Comparison of ENCODE assay signal across 1 cellular context in the genomic region with DNA sequence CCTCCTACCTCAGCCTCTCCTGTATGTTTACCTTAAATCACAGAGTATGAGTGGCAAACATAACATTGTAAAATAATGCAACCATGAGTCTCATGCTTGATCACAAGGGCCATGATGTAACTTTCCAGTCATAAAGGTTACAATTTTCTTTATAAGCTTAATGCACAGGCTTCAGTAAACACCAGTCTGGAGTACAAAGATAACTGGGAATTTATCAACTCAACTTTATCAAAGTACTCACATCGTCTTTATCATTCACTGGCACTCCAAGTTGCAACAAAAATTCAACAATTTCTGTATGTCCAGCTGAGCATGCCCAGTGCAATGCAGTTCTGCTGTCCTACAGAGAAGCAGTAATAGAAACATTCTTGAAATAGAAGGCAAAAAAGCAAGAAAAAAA.
TF ChIP-seq lines count a peak whose summit lies in the region.

No MANE protein-coding gene starts in this region.

TF ChIP-seq in K562, 482 proteins besides CTCF, POLR2A, EP300 and RAD21 (continued from another document):
- peak; percentile 50 for TF ChIP-seq SMAD1 (IDR thresholded peaks at IDR 0.05; ENCODE audit: low read depth, low read length, partially characterized antibody)
- TF ChIP-seq, protein P1, sequence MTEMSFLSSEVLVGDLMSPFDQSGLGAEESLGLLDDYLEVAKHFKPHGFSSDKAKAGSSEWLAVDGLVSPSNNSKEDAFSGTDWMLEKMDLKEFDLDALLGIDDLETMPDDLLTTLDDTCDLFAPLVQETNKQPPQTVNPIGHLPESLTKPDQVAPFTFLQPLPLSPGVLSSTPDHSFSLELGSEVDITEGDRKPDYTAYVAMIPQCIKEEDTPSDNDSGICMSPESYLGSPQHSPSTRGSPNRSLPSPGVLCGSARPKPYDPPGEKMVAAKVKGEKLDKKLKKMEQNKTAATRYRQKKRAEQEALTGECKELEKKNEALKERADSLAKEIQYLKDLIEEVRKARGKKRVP (CRISPR knock-in tag; IDR thresholded peaks at IDR 0.05) = peak; percentile 81
- TF ChIP-seq TAF15 (IDR thresholded peaks at IDR 0.05; ENCODE audit: low read depth, low read length) = no peak
- TF ChIP-seq TCF3 (CRISPR knock-in tag; IDR thresholded peaks at IDR 0.05) = peak; percentile 88
- peak; percentile 60; the same call in 1 of the 2 replicates for TF ChIP-seq JUND (IDR thresholded peaks at IDR 0.05; ENCODE audit: borderline replicate concordance, low read depth, low read length)
- TF ChIP-seq JUND (tag; IDR thresholded peaks at IDR 0.05; ENCODE audit: borderline replicate concordance, low read depth, low read length) = no peak; the same call in 2 of the 3 replicates
- TF ChIP-seq MTA1 (IDR thresholded peaks at IDR 0.05; ENCODE audit: borderline replicate concordance) = no peak
- TF ChIP-seq FOS (IDR thresholded peaks at IDR 0.05; ENCODE audit: extremely low read depth, insufficient read length) = no peak
- TF ChIP-seq PYGO2 (tag; IDR thresholded peaks at IDR 0.05) = peak; percentile 16; the same call in 1 of the 2 replicates
- no peak for TF ChIP-seq DDX20 (tag; IDR thresholded peaks at IDR 0.05; ENCODE audit: low read depth)
- peak; percentile 76 for TF ChIP-seq SMARCE1 (IDR thresholded peaks at IDR 0.05)
- TF ChIP-seq ZNF445 (CRISPR knock-in tag; IDR thresholded peaks at IDR 0.05; ENCODE audit: low read depth) = no peak
- peak; percentile 91 for TF ChIP-seq SMARCA4 (IDR thresholded peaks at IDR 0.05)
- peak; percentile 81 for TF ChIP-seq FOXJ2 (tag; IDR thresholded peaks at IDR 0.05)
- no peak for TF ChIP-seq ETV6 (IDR thresholded peaks at IDR 0.05; ENCODE audit: borderline replicate concordance in 1 of 2, low read depth in 2 of 2, low read length in 1 of 2)
- TF ChIP-seq ETV6 (CRISPR knock-in tag; IDR thresholded peaks at IDR 0.05; ENCODE audit: borderline replicate concordance) = no peak
- TF ChIP-seq ARID4B (CRISPR knock-in tag; IDR thresholded peaks at IDR 0.05) = no peak
- 0 out of 2 replicates have a peak, but pooled peaks have one; percentile 46 for TF ChIP-seq KHSRP (IDR thresholded peaks at IDR 0.05)
- TF ChIP-seq, protein P2, sequence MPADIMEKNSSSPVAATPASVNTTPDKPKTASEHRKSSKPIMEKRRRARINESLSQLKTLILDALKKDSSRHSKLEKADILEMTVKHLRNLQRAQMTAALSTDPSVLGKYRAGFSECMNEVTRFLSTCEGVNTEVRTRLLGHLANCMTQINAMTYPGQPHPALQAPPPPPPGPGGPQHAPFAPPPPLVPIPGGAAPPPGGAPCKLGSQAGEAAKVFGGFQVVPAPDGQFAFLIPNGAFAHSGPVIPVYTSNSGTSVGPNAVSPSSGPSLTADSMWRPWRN (IDR thresholded peaks at IDR 0.05; ENCODE audit: low read depth) = 0 out of 2 replicates have a peak, but pooled peaks have one; percentile 29
- peak; percentile 87 for TF ChIP-seq DPF2 (IDR thresholded peaks at IDR 0.05)
- TF ChIP-seq ARID3A (IDR thresholded peaks at IDR 0.05; ENCODE audit: borderline replicate concordance, low read depth, low read length) = 0 out of 2 replicates have a peak, but pooled peaks have one; percentile 12
- peak in 1 of 2 experiments; percentile 85; a peak in 2 of 4 replicates for TF ChIP-seq TBL1XR1 (IDR thresholded peaks at IDR 0.05; ENCODE audit: low read length in 2 of 2)
- TF ChIP-seq ELF4 (CRISPR knock-in tag; IDR thresholded peaks at IDR 0.05) = no peak
- TF ChIP-seq, protein P3, sequence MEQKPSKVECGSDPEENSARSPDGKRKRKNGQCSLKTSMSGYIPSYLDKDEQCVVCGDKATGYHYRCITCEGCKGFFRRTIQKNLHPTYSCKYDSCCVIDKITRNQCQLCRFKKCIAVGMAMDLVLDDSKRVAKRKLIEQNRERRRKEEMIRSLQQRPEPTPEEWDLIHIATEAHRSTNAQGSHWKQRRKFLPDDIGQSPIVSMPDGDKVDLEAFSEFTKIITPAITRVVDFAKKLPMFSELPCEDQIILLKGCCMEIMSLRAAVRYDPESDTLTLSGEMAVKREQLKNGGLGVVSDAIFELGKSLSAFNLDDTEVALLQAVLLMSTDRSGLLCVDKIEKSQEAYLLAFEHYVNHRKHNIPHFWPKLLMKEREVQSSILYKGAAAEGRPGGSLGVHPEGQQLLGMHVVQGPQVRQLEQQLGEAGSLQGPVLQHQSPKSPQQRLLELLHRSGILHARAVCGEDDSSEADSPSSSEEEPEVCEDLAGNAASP (IDR thresholded peaks at IDR 0.05) = no peak
- no peak for TF ChIP-seq RBM34 (IDR thresholded peaks at IDR 0.05; ENCODE audit: borderline replicate concordance, insufficient read depth, low read length)
- TF ChIP-seq TAL1 (IDR thresholded peaks at IDR 0.05) = peak; percentile 95
- TF ChIP-seq CEBPG (CRISPR knock-in tag; IDR thresholded peaks at IDR 0.05) = peak; percentile 29; the same call in 1 of the 2 replicates
- peak in 1 of 2 experiments; percentile 84; a peak in 3 of 4 replicates for TF ChIP-seq CEBPG (tag; conservative IDR thresholded peaks at IDR 0.05 in 1 of 2, IDR thresholded peaks at IDR 0.05 in 1 of 2)
- TF ChIP-seq CEBPB (tag; IDR thresholded peaks at IDR 0.05) = peak; percentile 62; the same call in 1 of the 2 replicates
- TF ChIP-seq NR2C1 (IDR thresholded peaks at IDR 0.05) = no peak
- TF ChIP-seq NR2C1 (tag; IDR thresholded peaks at IDR 0.05) = 0 out of 2 replicates have a peak, but pooled peaks have one; percentile 14
- peak; percentile 88 for TF ChIP-seq NCOR1 (IDR thresholded peaks at IDR 0.05)
- TF ChIP-seq KLF16 (IDR thresholded peaks at IDR 0.05) = peak; percentile 76
- 0 out of 2 replicates have a peak, but pooled peaks have one; percentile 26 for TF ChIP-seq SMARCC2 (IDR thresholded peaks at IDR 0.05; ENCODE audit: low read depth)
- TF ChIP-seq ZNF507 (tag; conservative IDR thresholded peaks at IDR 0.05) = peak; percentile 87
- TF ChIP-seq STAT5A (IDR thresholded peaks at IDR 0.05; ENCODE audit: borderline replicate concordance, low read length) = peak; percentile 58; the same call in 1 of the 2 replicates
- TF ChIP-seq RCOR1 (IDR thresholded peaks at IDR 0.05; ENCODE audit: borderline replicate concordance in 1 of 2, low read depth in 2 of 2, low read length in 2 of 2) = peak in 1 of 2 experiments; percentile 66; a peak in 1 of 4 replicates
- no peak for TF ChIP-seq HNRNPH1 (optimal IDR thresholded peaks at IDR 0.05; ENCODE audit: low read depth, low read length)
- TF ChIP-seq FOSL1 (tag; conservative IDR thresholded peaks at IDR 0.05) = peak; percentile 73
TF ChIP-seq in K562: peak in this region for 64.
